26 cellular contexts compared by ENCODE assay signal in the genomic region with DNA sequence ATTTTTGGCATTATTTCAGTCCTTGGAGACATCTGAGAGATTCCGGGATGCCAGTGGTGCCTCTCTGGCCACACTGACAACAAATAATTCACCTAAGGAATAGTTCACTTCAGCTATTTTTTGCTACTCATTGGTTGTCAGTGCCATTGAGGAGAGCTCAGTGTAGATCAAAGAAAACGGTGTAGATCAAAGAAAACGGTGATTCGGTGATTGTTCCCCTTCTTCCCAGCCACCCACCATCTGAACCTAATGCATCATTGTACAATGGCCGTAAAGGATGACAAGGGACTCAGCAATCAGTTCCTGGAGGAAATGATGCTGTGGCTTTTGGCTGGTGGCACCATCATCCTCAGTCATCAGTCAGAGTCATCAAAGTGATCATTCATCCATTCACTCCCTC.
"Had no signal": no experiment of that assay in that cellular context is flagged by ENCODE, and none has a peak within 500 bp of the region (broad histone marks: within the 10 kb centered on the region; RNA-seq: fewer than 3 reads in every experiment).

No MANE protein-coding gene starts in this region.

- H3K9me3 ChIP-seq: ascending aorta, body of pancreas, MG63 had no signal

- H3K4me1 Mint-ChIP-seq: activated naive CD8-positive, alpha-beta T cell treated with anti-CD3 and anti-CD28 coated beads, Interleukin-2, amount 50 U/mL, for 24 hours; central memory CD8-positive, alpha-beta T cell had no signal

- H3K27ac ChIP-seq: ascending aorta, body of pancreas, SK-N-MC, WERI-Rb-1 had no signal

- H3K36me3 Mint-ChIP-seq: activated naive CD4-positive, alpha-beta T cell treated with anti-CD3 and anti-CD28 coated beads, Interleukin-2, amount 50 U/mL, for 72 hours had no signal

- H3K27me3 Mint-ChIP-seq: activated CD8-positive, alpha-beta T cell treated with anti-CD3 and anti-CD28 coated beads for 36 hours; activated naive CD8-positive, alpha-beta T cell treated with anti-CD3 and anti-CD28 coated beads, Interleukin-2, amount 50 U/mL, for 24 hours; central memory CD8-positive, alpha-beta T cell had no signal

- ATAC-seq: activated CD4-positive, CD25-positive, alpha-beta regulatory T cell treated with anti-CD3 and anti-CD28 coated beads, Interleukin-2, amount 50 U/mL, for 24 hours; activated CD8-positive, alpha-beta T cell treated with anti-CD3 and anti-CD28 coated beads for 36 hours; activated naive CD4-positive, alpha-beta T cell treated with anti-CD3 and anti-CD28 coated beads, Interleukin-2, amount 50 U/mL, for 72 hours; activated naive CD8-positive, alpha-beta T cell treated with anti-CD3 and anti-CD28 coated beads, Interleukin-2, amount 50 U/mL, for 24 hours; body of pancreas; Right ventricle myocardium inferior had no signal

- H3K27ac Mint-ChIP-seq: activated CD8-positive, alpha-beta T cell treated with anti-CD3 and anti-CD28 coated beads for 36 hours; activated naive CD4-positive, alpha-beta T cell treated with anti-CD3 and anti-CD28 coated beads, Interleukin-2, amount 50 U/mL, for 72 hours; activated naive CD8-positive, alpha-beta T cell treated with anti-CD3 and anti-CD28 coated beads, Interleukin-2, amount 50 U/mL, for 24 hours had no signal

- H3K9me3 Mint-ChIP-seq: activated CD8-positive, alpha-beta T cell treated with anti-CD3 and anti-CD28 coated beads for 36 hours had no signal

- DNase-seq: activated CD4-positive, alpha-beta T cell treated with anti-CD3 and anti-CD28 coated beads for 4 hours; activated CD8-positive, alpha-beta memory T cell treated with anti-CD3 and anti-CD28 coated beads, Interleukin-2, amount 50 U/mL, for 4 hours; activated CD8-positive, alpha-beta T cell treated with anti-CD3 and anti-CD28 coated beads for 36 hours; activated effector memory CD4-positive, alpha-beta T cell treated with anti-CD3 and anti-CD28 coated beads, Interleukin-2, amount 50 U/mL, for 16 hours; activated naive CD4-positive, alpha-beta T cell treated with Interleukin-2 at 50 U/mL for 16 hours; activated naive CD8-positive, alpha-beta T cell treated with anti-CD3 and anti-CD28 coated beads, Interleukin-2, amount 50 U/mL, for 24 hours; amniotic stem cell; body of pancreas; MG63; NCI-H1105; NCI-H1436; NCI-H1694 treated with DMSO at 0.1 percent for 48 hours; NCI-H2029 treated with DMSO at 0.1 percent for 48 hours; NCI-H345; NCI-H510A; NCI-H526 treated with DMSO at 0.1 percent for 48 hours; NCI-H82; RPMI8226; T-helper 1 cell; WERI-Rb-1 had no signal

- H3K4me3 Mint-ChIP-seq: activated CD8-positive, alpha-beta T cell treated with anti-CD3 and anti-CD28 coated beads for 36 hours; activated naive CD8-positive, alpha-beta T cell treated with anti-CD3 and anti-CD28 coated beads, Interleukin-2, amount 50 U/mL, for 24 hours; central memory CD8-positive, alpha-beta T cell had no signal

- H3K36me3 ChIP-seq: ascending aorta, MG63, WERI-Rb-1 had no signal

- H3K4me3 ChIP-seq: ascending aorta, body of pancreas, MG63, SK-N-MC had no signal

- H3K27me3 ChIP-seq: ascending aorta, body of pancreas, MG63 had no signal

- H3K4me1 ChIP-seq: ascending aorta, body of pancreas had no signal
